In the genomic region with DNA sequence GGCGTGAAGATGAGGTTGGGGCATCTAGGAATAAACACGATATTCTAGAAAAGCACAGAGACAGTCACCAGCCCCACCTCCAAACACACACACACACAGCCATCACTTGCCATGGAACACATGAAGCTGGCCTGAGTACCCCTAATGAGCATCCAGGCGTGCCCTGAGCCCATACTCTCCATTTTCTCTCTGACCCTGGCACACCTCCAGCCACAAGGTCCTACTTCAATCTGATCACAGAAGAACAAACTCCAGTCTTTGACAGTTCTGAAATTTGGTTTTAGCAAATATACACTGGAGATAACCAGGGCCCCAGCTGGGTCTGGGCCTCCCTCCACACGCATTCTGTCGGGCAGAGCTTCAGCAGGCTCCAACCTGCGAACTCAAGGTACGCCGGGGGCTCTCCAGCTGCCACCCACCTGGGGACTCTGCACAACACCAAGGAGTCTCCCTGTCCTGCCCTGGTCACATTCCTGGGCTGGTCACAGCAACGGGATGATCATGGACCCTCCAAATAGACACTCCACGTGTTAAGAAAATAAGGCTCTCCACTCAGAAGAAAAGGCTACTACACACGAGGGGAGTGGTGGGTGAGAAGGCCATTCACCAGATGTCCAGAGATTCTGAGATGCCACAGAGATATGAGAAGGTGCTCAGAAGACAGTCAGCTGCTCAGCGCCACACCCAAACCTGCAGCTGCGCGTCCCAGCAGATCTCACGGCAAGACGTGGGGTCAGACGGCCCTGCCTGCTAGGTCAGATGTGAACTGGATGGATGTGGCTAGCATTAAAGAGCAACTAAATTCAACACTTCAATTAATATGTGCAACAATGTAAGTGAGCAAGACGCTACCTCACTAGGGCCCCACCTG, we compare ENCODE assay signal across 8 cellular contexts. TPM values are rescaled to one million over a fixed set of nuclear protein-coding genes. Genes with fewer than 3 reads are reported as not detected.
A peak's percentile ranks its signal among the peaks of the same experiment; 100 is the strongest.
DNase-seq lines count a peak whose midpoint lies in the region; ATAC-seq and TF ChIP-seq lines count a peak whose summit lies in the region.

No MANE protein-coding gene starts in this region.

- H3K4me3 ChIP-seq in lung, result no peak overlapping the region

- H3K9me3 ChIP-seq in T-helper 17 cell (ENCODE audit: control insufficient read depth, low read length, poor library complexity, severe bottlenecking), result no peaks in the 10 kb centered on the region
- H3K9me3 ChIP-seq in lung (ENCODE audit: control insufficient read depth in 2 of 2, insufficient read depth in 1 of 2, low read length in 1 of 2), result no peaks in the 10 kb centered on the region

- H3K4me1 Mint-ChIP-seq in T-helper 17 cell, result peaks cover 50% of the 10 kb centered on the region

- no peaks in the 10 kb centered on the region for H3K36me3 ChIP-seq in lung (ENCODE audit: control insufficient read depth in 2 of 2, insufficient read depth in 2 of 2, low read length in 2 of 2)

- DNase-seq in T-helper 17 cell (no peak), lung (ENCODE audit: low spot score) (no peak), dedifferentiated amniotic fluid mesenchymal stem cell (ENCODE audit: extremely low spot score) (no peak), iPS-NIHi7 (ENCODE audit: extremely low spot score) (no peak), SKM-1 treated with dmso at 0.1 percent for 144 hours (lab: John Stamatoyannopoulos, UW; ENCODE audit: unreplicated experiment) (no peak)
- DNase-seq in effector CD8-positive, alpha-beta T cell (lab: John Stamatoyannopoulos, UW), result no peak

- 66 to 70% methylated on average over 18 of the region's 18 CpGs for WGBS in lung, 2 donors

- H3K4me1 ChIP-seq in lung (ENCODE audit: control insufficient read depth in 2 of 2, insufficient read depth in 2 of 2, low read length in 2 of 2), result peaks cover 24 to 39% of the 10 kb centered on the region in 2 donors

- TF ChIP-seq POLR2A in GM15510 (IDR thresholded peaks at IDR 0.05; ENCODE audit: borderline replicate concordance, extremely low read depth, insufficient read length), result peak; percentile 43

- peak; percentile 13 for ATAC-seq in HG02623 (IDR thresholded peaks at IDR 0.05; ENCODE audit: unreplicated experiment)
- peak; percentile 10 for ATAC-seq in T-helper 17 cell
- no peak for ATAC-seq in lung (ENCODE audit: insufficient read depth, low FRiP score)

- H3K27ac Mint-ChIP-seq in T-helper 17 cell, result peak overlapping the region; percentile 92

- H3K27ac ChIP-seq in lung (ENCODE audit: low read depth in 1 of 2, low read length in 1 of 2), result peak overlapping the region; percentile 38 to 58

- no peaks in the 10 kb centered on the region for H3K27me3 ChIP-seq in lung (ENCODE audit: control insufficient read depth, insufficient read depth)

- no peaks in the 10 kb centered on the region for H3K27me3 Mint-ChIP-seq in T-helper 17 cell

- peaks cover 2% of the 10 kb centered on the region for H3K36me3 Mint-ChIP-seq in T-helper 17 cell (ENCODE audit: low read depth)

- peak overlapping the region; percentile 67 for H3K4me3 Mint-ChIP-seq in T-helper 17 cell

- no peak for TF ChIP-seq CTCF in lung (IDR thresholded peaks at IDR 0.05; ENCODE audit: control extremely low read depth, extremely low read depth)

RNA-seq across cellular contexts. Expression of gene PNMA1, which starts 57.0 kb away (rescaled TPM):
- total RNA-seq in T-helper 17 cell (10 to 100 TPM; 42.0 to 53.7 TPM), lung (10 to 100 TPM; 31.9 to 34.1 TPM)
- 10 to 100 TPM; 11.0 to 19.6 TPM for polyA plus RNA-seq in lung
